8 cellular contexts compared by ENCODE assay signal in genomic region chr10:14601872-14602725, GRCh38.
DNase-seq lines count a peak whose midpoint lies in the region; ATAC-seq, FAIRE-seq and TF ChIP-seq lines count a peak whose summit lies in the region.

No MANE protein-coding gene starts in this region.

- intact Hi-C loops in Panc1 (cut with micrococcal nuclease; ENCODE audit: unreplicated experiment) (no loop called here), kidney (cut with DNase I) (no loop called here)

- peaks cover 62% of the 10 kb centered on the region for H3K36me3 Mint-ChIP-seq in activated naive CD8-positive, alpha-beta T cell treated with anti-CD3 and anti-CD28 coated beads for 36 hours

- H3K9me3 Mint-ChIP-seq in activated naive CD8-positive, alpha-beta T cell treated with anti-CD3 and anti-CD28 coated beads for 36 hours = peaks cover 10% of the 10 kb centered on the region

- POLR2A ChIA-PET in Panc1 (lab: Charles Lee) = no interaction called here

- H3K36me3 ChIP-seq in Panc1 (ENCODE audit: control insufficient read depth, insufficient read depth, low read length) (no peaks in the 10 kb centered on the region; the same call in 1 of the 2 replicates), kidney (ENCODE audit: control insufficient read depth in 1 of 2, insufficient read depth in 2 of 2, low read length in 2 of 2) (peaks cover 8 to 13% of the 10 kb centered on the region in 2 donors)

- H3K4me1 ChIP-seq in Panc1 (ENCODE audit: control insufficient read depth, insufficient read depth, low read length) (0 out of 2 replicates have a peak, but pooled peaks cover 4% of the 10 kb centered on the region), kidney (ENCODE audit: control insufficient read depth in 1 of 2, insufficient read depth in 1 of 2, low read depth in 1 of 2, low read length in 2 of 2) (peaks cover 17 to 26% of the 10 kb centered on the region in 2 donors)

- H3K4me1 Mint-ChIP-seq in activated naive CD8-positive, alpha-beta T cell treated with anti-CD3 and anti-CD28 coated beads for 36 hours = peaks cover 73% of the 10 kb centered on the region

- H3K27ac ChIP-seq in Panc1 (ENCODE audit: low read length) (no peak overlapping the region; the same call in 1 of the 2 replicates), kidney (ENCODE audit: low read depth in 2 of 2, low read length in 2 of 2) (peak overlapping the region in 1 of 2 donors; percentile 57), substantia nigra (ENCODE audit: low read depth, low read length, poor library complexity, severe bottlenecking) (peak overlapping the region; percentile 31)

- H3K9me3 ChIP-seq in Panc1 (ENCODE audit: control insufficient read depth, insufficient read depth, low read depth, low read length) (no peaks in the 10 kb centered on the region), kidney (ENCODE audit: control insufficient read depth in 1 of 2, low read length in 2 of 2) (no peaks in the 10 kb centered on the region)

- TF ChIP-seq POLR2A in GM15510 (IDR thresholded peaks at IDR 0.05; ENCODE audit: borderline replicate concordance, extremely low read depth, insufficient read length) = peak; percentile 8

- in situ Hi-C loops in Panc1 (cut with HindIII; ENCODE audit: low pct_unique_long_range_greater_than_20kb, low sequenced_read_pairs) = no loop called here

- peaks cover 4% of the 10 kb centered on the region for H3K27me3 Mint-ChIP-seq in activated naive CD8-positive, alpha-beta T cell treated with anti-CD3 and anti-CD28 coated beads for 36 hours

- peak overlapping the region; percentile 27 to 39 for H3K9ac ChIP-seq in kidney (ENCODE audit: low read length in 2 of 2)

- 0 out of 2 replicates have a peak, but pooled peaks cover 4% of the 10 kb centered on the region for H3K27me3 ChIP-seq in Panc1 (ENCODE audit: control insufficient read depth, insufficient read depth, low read length)

- no peak for FAIRE-seq in kidney (lab: Jason Lieb, UNC)

- TF ChIP-seq CTCF in Panc1 (IDR thresholded peaks at IDR 0.05) (no peak), kidney (IDR thresholded peaks at IDR 0.05; ENCODE audit: borderline replicate concordance, extremely low read depth, insufficient read depth) (no peak)

- ATAC-seq in HG02642 (IDR thresholded peaks at IDR 0.05; ENCODE audit: poor library complexity, unreplicated experiment) (peak; percentile 34), Panc1 (no peak), GM19328 (IDR thresholded peaks at IDR 0.05; ENCODE audit: unreplicated experiment) (no peak)

- peak overlapping the region; percentile 96 for H3K4me3 Mint-ChIP-seq in activated naive CD8-positive, alpha-beta T cell treated with anti-CD3 and anti-CD28 coated beads for 36 hours

- DNase-seq in Panc1 (ENCODE audit: low read depth, low spot score) (no peak), kidney (peak; percentile 69), substantia nigra (lab: John Stamatoyannopoulos, UW) (peak in 6 of 49 donors; percentile 19 to 43 (median 24)), DMS79 (lab: John Stamatoyannopoulos, UW) (no peak)
- peak; percentile 68 for DNase-seq in activated naive CD8-positive, alpha-beta T cell treated with anti-CD3 and anti-CD28 coated beads for 36 hours

- H3K27ac Mint-ChIP-seq in activated naive CD8-positive, alpha-beta T cell treated with anti-CD3 and anti-CD28 coated beads for 36 hours = peak overlapping the region; percentile 96

- H3K4me3 ChIP-seq in Panc1 (ENCODE audit: low read depth in 2 of 2, low read length in 2 of 2) (peak overlapping the region; percentile 9 to 79; a peak in 3 of 4 replicates), kidney (ENCODE audit: low read length in 2 of 2) (peak overlapping the region; percentile 82 to 96)

- BruUV-seq in Panc1 (replicated peaks; lab: Mats Ljungman, UMichigan) = no TSS peak

- CTCF ChIA-PET in Panc1 (lab: Charles Lee) = no interaction called here

Comparison
In these comparisons a context has a peak if more than half of its experiments do, and no peak if none do; other contexts are left out.
1. DNase-seq: peak in activated naive CD8-positive, alpha-beta T cell treated with anti-CD3 and anti-CD28 coated beads for 36 hours (single experiment) and kidney (single experiment); none in Panc1 (single experiment) and DMS79 (single experiment).